12 cellular contexts compared by ENCODE assay signal in genomic region chr10:133647075-133647748, GRCh38. TPM values are rescaled to one million over a fixed set of nuclear protein-coding genes. Genes with fewer than 3 reads are reported as not detected.
DNase-seq lines count a peak whose midpoint lies in the region; ATAC-seq and TF ChIP-seq lines count a peak whose summit lies in the region.
"Not testable (repeated sequence)": the region's sequence is repeated elsewhere in the genome, so short reads cannot be mapped to it uniquely, and the experiment has no call there.
"Had no signal": no experiment of that assay in that cellular context is flagged by ENCODE, and none has a peak within 500 bp of the region (broad histone marks: within the 10 kb centered on the region; RNA-seq: fewer than 3 reads in every experiment).

No MANE protein-coding gene starts in this region.

- not testable (repeated sequence) for H3K36me3 ChIP-seq in CD4-positive, CD25-positive, alpha-beta regulatory T cell (ENCODE audit: control insufficient read depth, insufficient read depth, low read length)

- POLR2A ChIA-PET in activated CD8-positive, alpha-beta T cell treated with anti-CD3 and anti-CD28 coated beads for 36 hours (lab: Charles Lee) = not testable (repeated sequence)

- not testable (repeated sequence) for H3K27me3 ChIP-seq in CD4-positive, CD25-positive, alpha-beta regulatory T cell (ENCODE audit: control insufficient read depth, insufficient read depth, low read length)

- CTCF ChIA-PET in activated CD8-positive, alpha-beta T cell treated with anti-CD3 and anti-CD28 coated beads for 36 hours (lab: Charles Lee) = not testable (repeated sequence)

- not testable (repeated sequence) for H3K27me3 Mint-ChIP-seq in CD4-positive, CD25-positive, alpha-beta regulatory T cell; activated CD8-positive, alpha-beta T cell treated with anti-CD3 and anti-CD28 coated beads for 36 hours; effector memory CD8-positive, alpha-beta T cell; natural killer cell (ENCODE audit: low read depth in 2 of 2)

- H3K27ac Mint-ChIP-seq in CD4-positive, CD25-positive, alpha-beta regulatory T cell; activated CD8-positive, alpha-beta T cell treated with anti-CD3 and anti-CD28 coated beads for 36 hours; effector memory CD8-positive, alpha-beta T cell; natural killer cell: not testable (repeated sequence)

- ATAC-seq in CD4-positive, CD25-positive, alpha-beta regulatory T cell (ENCODE audit: low read depth in 2 of 2) = peak; percentile 34 to 58
- ATAC-seq in GM18907 (IDR thresholded peaks at IDR 0.05; ENCODE audit: unreplicated experiment) (peak; percentile 90), GM21576 (IDR thresholded peaks at IDR 0.05; ENCODE audit: unreplicated experiment) (peak; percentile 72), HG02884 (IDR thresholded peaks at IDR 0.05; ENCODE audit: unreplicated experiment) (peak; percentile 57), HG03521 (IDR thresholded peaks at IDR 0.05; ENCODE audit: unreplicated experiment) (peak; percentile 48), natural killer cell (peak; percentile 61 to 77 (median 71))
- peak; percentile 66 for ATAC-seq in activated CD8-positive, alpha-beta T cell treated with anti-CD3 and anti-CD28 coated beads for 36 hours
- peak; percentile 71 for ATAC-seq in effector memory CD8-positive, alpha-beta T cell (replicated peaks)

- DNase-seq in CD4-positive, CD25-positive, alpha-beta regulatory T cell = peak in 1 of 3 donors; percentile 55
- peak; percentile 12 for DNase-seq in activated CD8-positive, alpha-beta T cell treated with anti-CD3 and anti-CD28 coated beads for 36 hours
- peak in 1 of 3 experiments; percentile 31 for DNase-seq in effector memory CD8-positive, alpha-beta T cell
- DNase-seq in natural killer cell = not testable (repeated sequence)

- peak; percentile 65 for TF ChIP-seq CTCF in activated CD8-positive, alpha-beta T cell treated with anti-CD3 and anti-CD28 coated beads for 36 hours (IDR thresholded peaks at IDR 0.05)
- TF ChIP-seq CTCF in natural killer cell (IDR thresholded peaks at IDR 0.05) = peak; percentile 35

- H3K4me3 ChIP-seq in CD4-positive, CD25-positive, alpha-beta regulatory T cell (ENCODE audit: low read depth, low read length) = not testable (repeated sequence)

- H3K36me3 Mint-ChIP-seq in CD4-positive, CD25-positive, alpha-beta regulatory T cell; activated CD8-positive, alpha-beta T cell treated with anti-CD3 and anti-CD28 coated beads for 36 hours (ENCODE audit: low read depth); effector memory CD8-positive, alpha-beta T cell (ENCODE audit: insufficient read depth); natural killer cell: not testable (repeated sequence)

- intact Hi-C loops in activated CD8-positive, alpha-beta T cell treated with anti-CD3 and anti-CD28 coated beads for 36 hours (cut with micrococcal nuclease); natural killer cell (cut with micrococcal nuclease): not testable (repeated sequence)

- not testable (repeated sequence) for H3K4me1 ChIP-seq in CD4-positive, CD25-positive, alpha-beta regulatory T cell (ENCODE audit: control insufficient read depth, insufficient read depth, low read length, poor library complexity, severe bottlenecking)

- H3K4me3 Mint-ChIP-seq in CD4-positive, CD25-positive, alpha-beta regulatory T cell = peak overlapping the region in 2 of 4 donors; percentile 39 to 69
- H3K4me3 Mint-ChIP-seq in activated CD8-positive, alpha-beta T cell treated with anti-CD3 and anti-CD28 coated beads for 36 hours; effector memory CD8-positive, alpha-beta T cell: not testable (repeated sequence)
- H3K4me3 Mint-ChIP-seq in natural killer cell = peak overlapping the region; percentile 25

- not testable (repeated sequence) for H3K9me3 ChIP-seq in CD4-positive, CD25-positive, alpha-beta regulatory T cell (ENCODE audit: control insufficient read depth in 2 of 2, low read length in 2 of 2)

- H3K27ac ChIP-seq in CD4-positive, CD25-positive, alpha-beta regulatory T cell (ENCODE audit: insufficient read depth, low read length, poor library complexity, severe bottlenecking) = not testable (repeated sequence)

- not testable (repeated sequence) for H3K4me1 Mint-ChIP-seq in CD4-positive, CD25-positive, alpha-beta regulatory T cell; activated CD8-positive, alpha-beta T cell treated with anti-CD3 and anti-CD28 coated beads for 36 hours (ENCODE audit: low read depth); effector memory CD8-positive, alpha-beta T cell (ENCODE audit: low read depth in 2 of 2); natural killer cell

- not testable (repeated sequence) for H3K9me3 Mint-ChIP-seq in CD4-positive, CD25-positive, alpha-beta regulatory T cell; activated CD8-positive, alpha-beta T cell treated with anti-CD3 and anti-CD28 coated beads for 36 hours; effector memory CD8-positive, alpha-beta T cell; natural killer cell

RNA-seq across cellular contexts. Expression of gene FRG2B, which starts 20.6 kb away (rescaled TPM):
- not detected for total RNA-seq in CD4-positive, CD25-positive, alpha-beta regulatory T cell
- not detected for polyA plus RNA-seq in CD4-positive, CD25-positive, alpha-beta regulatory T cell
- total RNA-seq in activated CD8-positive, alpha-beta T cell treated with anti-CD3 and anti-CD28 coated beads for 36 hours = not detected
- not detected for total RNA-seq in natural killer cell
- total RNA-seq: A673, Caco-2, mucosa of gallbladder had no signal
- polyA plus RNA-seq: IgD-negative memory B cell had no signal
